In genomic region chr11:43712676-43713075, GRCh38 we compare ENCODE assay signal across 1 cellular context.
A peak's percentile ranks its signal among the peaks of the same experiment; 100 is the strongest.
TF ChIP-seq lines count a peak whose summit lies in the region.

No MANE protein-coding gene starts in this region.

TF ChIP-seq in IMR-90, 13 proteins besides CTCF, POLR2A, EP300 and RAD21:
- TF ChIP-seq USF2 (IDR thresholded peaks at IDR 0.05; ENCODE audit: low read depth, low read length) (no peak), FOS (IDR thresholded peaks at IDR 0.05; ENCODE audit: low read depth, low read length) (peak; percentile 74), MAFK (IDR thresholded peaks at IDR 0.05; ENCODE audit: low read depth, low read length) (0 out of 2 replicates have a peak, but pooled peaks have one; percentile 4), RCOR1 (IDR thresholded peaks at IDR 0.05; ENCODE audit: insufficient replicate concordance, low read length) (no peak), MAZ (IDR thresholded peaks at IDR 0.05; ENCODE audit: borderline replicate concordance, low read depth, low read length) (no peak), CHD1 (IDR thresholded peaks at IDR 0.05; ENCODE audit: low read depth, low read length) (no peak), RFX5 (IDR thresholded peaks at IDR 0.05; ENCODE audit: low read depth, low read length) (no peak), NFE2L2 (IDR thresholded peaks at IDR 0.05; ENCODE audit: low read depth, low read length) (no peak), BHLHE40 (IDR thresholded peaks at IDR 0.05; ENCODE audit: low read depth, low read length) (no peak), SMC3 (IDR thresholded peaks at IDR 0.05; ENCODE audit: low read depth, low read length) (no peak), CEBPB (IDR thresholded peaks at IDR 0.05; ENCODE audit: low read depth, low read length) (peak; percentile 25; the same call in 1 of the 2 replicates), ELK1 (IDR thresholded peaks at IDR 0.05; ENCODE audit: borderline replicate concordance, low read depth, low read length) (no peak), MXI1 (IDR thresholded peaks at IDR 0.05; ENCODE audit: borderline replicate concordance, low read depth, low read length) (no peak)
